In the genomic region with DNA sequence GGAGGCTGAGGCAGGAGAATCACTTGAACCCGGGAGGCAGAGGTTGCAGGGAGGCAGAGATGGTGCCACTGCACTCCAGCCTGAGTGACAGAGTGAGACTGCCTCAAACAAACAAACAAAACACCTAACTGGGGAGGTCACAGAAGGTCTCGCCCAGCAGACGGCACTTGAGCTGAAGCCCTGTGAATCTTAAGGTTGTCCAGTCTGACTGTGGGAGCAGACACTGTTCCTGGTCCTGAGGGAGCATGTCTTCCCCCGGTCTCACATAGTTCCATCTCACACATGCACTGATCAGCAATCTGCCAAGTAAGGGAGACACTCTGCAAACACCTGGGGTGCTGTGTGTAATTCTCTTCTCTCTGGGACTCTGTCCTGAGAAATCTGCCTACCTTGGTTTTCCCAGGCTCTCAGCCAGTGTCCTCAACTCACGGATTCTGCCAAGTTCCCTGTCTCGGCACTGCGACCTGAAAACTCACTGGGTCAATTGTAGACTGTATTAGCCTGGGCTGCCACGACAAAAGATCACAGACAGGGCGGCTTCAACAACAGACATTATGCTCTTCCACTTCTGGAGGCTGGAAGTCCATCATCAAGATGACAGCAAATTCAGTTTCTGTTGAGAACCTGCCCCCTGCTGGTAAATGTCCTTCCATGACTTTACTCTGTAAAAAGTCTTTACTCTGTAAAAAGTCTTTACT, we compare ENCODE assay signal across 9 cellular contexts.
DNase-seq lines count a peak whose midpoint lies in the region; ATAC-seq, FAIRE-seq and TF ChIP-seq lines count a peak whose summit lies in the region.
"Had no signal": no experiment of that assay in that cellular context is flagged by ENCODE, and none has a peak within 500 bp of the region (broad histone marks: within the 10 kb centered on the region; RNA-seq: fewer than 3 reads in every experiment).

No MANE protein-coding gene starts in this region.

- H3K9me3 Mint-ChIP-seq in stimulated activated effector memory CD8-positive, alpha-beta T cell treated with anti-CD3 and anti-CD28 coated beads, Interleukin-12 subunit alpha, Interleukin-12 subunit beta, amount 100 ng/mL, for 72 hours = no peaks in the 10 kb centered on the region

- H3K36me3 Mint-ChIP-seq in stimulated activated effector memory CD8-positive, alpha-beta T cell treated with anti-CD3 and anti-CD28 coated beads, Interleukin-12 subunit alpha, Interleukin-12 subunit beta, amount 100 ng/mL, for 72 hours = no peaks in the 10 kb centered on the region

- no peak overlapping the region for H3K4me3 ChIP-seq in fibroblast of mammary gland (ENCODE audit: control insufficient read depth, low read depth, low read length)
- H3K4me3 ChIP-seq: lung had no signal

- peak; percentile 66 for TF ChIP-seq CTCF in fibroblast of mammary gland (conservative IDR thresholded peaks at IDR 0.05; ENCODE audit: control insufficient read depth, insufficient read depth, low read depth, low read length)

- FAIRE-seq in HTR-8/SVneo (lab: Jason Lieb, UNC) = peak; percentile 92

- H3K4me1 Mint-ChIP-seq in stimulated activated effector memory CD8-positive, alpha-beta T cell treated with anti-CD3 and anti-CD28 coated beads, Interleukin-12 subunit alpha, Interleukin-12 subunit beta, amount 100 ng/mL, for 72 hours = no peaks in the 10 kb centered on the region

- H3K4me3 Mint-ChIP-seq in stimulated activated effector memory CD8-positive, alpha-beta T cell treated with anti-CD3 and anti-CD28 coated beads, Interleukin-12 subunit alpha, Interleukin-12 subunit beta, amount 100 ng/mL, for 72 hours = no peak overlapping the region

- DNase-seq in DMS53 (lab: John Stamatoyannopoulos, UW) = peak; percentile 61
- peak; percentile 68 for DNase-seq in HTR-8/SVneo (ENCODE audit: insufficient read length, low spot score)
- DNase-seq in fibroblast of mammary gland (ENCODE audit: low read depth) = peak; percentile 69
- no peak for DNase-seq in stimulated activated effector memory CD8-positive, alpha-beta T cell treated with anti-CD3 and anti-CD28 coated beads, Interleukin-12 subunit alpha, Interleukin-12 subunit beta, amount 100 ng/mL, for 72 hours (ENCODE audit: low spot score in 2 of 2)
- no peak for DNase-seq in iPS-NIHi7 (ENCODE audit: extremely low spot score)

- ATAC-seq in SK-N-SH treated with all-trans-retinoic acid at 6 μM for 48 hours (peak; percentile 86), HG02678 (IDR thresholded peaks at IDR 0.05; ENCODE audit: unreplicated experiment) (no peak), HG02852 (IDR thresholded peaks at IDR 0.05; ENCODE audit: unreplicated experiment) (no peak)
- ATAC-seq in stimulated activated effector memory CD8-positive, alpha-beta T cell treated with anti-CD3 and anti-CD28 coated beads, Interleukin-12 subunit alpha, Interleukin-12 subunit beta, amount 100 ng/mL, for 72 hours = no peak

- H3K27ac Mint-ChIP-seq in stimulated activated effector memory CD8-positive, alpha-beta T cell treated with anti-CD3 and anti-CD28 coated beads, Interleukin-12 subunit alpha, Interleukin-12 subunit beta, amount 100 ng/mL, for 72 hours = peak overlapping the region; percentile 18

TF ChIP-seq in SK-N-SH treated with all-trans-retinoic acid at 6 μM for 48 hours, 23 proteins besides CTCF, POLR2A, EP300 and RAD21:
- TF ChIP-seq, protein P1, sequence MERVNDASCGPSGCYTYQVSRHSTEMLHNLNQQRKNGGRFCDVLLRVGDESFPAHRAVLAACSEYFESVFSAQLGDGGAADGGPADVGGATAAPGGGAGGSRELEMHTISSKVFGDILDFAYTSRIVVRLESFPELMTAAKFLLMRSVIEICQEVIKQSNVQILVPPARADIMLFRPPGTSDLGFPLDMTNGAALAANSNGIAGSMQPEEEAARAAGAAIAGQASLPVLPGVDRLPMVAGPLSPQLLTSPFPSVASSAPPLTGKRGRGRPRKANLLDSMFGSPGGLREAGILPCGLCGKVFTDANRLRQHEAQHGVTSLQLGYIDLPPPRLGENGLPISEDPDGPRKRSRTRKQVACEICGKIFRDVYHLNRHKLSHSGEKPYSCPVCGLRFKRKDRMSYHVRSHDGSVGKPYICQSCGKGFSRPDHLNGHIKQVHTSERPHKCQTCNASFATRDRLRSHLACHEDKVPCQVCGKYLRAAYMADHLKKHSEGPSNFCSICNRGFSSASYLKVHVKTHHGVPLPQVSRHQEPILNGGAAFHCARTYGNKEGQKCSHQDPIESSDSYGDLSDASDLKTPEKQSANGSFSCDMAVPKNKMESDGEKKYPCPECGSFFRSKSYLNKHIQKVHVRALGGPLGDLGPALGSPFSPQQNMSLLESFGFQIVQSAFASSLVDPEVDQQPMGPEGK (CRISPR knock-in tag; IDR thresholded peaks at IDR 0.05; ENCODE audit: borderline replicate concordance) = no peak

Comparison
In these comparisons a context has a peak if more than half of its experiments do, and no peak if none do; other contexts are left out.
1. DNase-seq: peak in DMS53 (single experiment), HTR-8/SVneo (single experiment) and fibroblast of mammary gland (single experiment); none in stimulated activated effector memory CD8-positive, alpha-beta T cell treated with anti-CD3 and anti-CD28 coated beads, Interleukin-12 subunit alpha, Interleukin-12 subunit beta, amount 100 ng/mL, for 72 hours (0 of 2) and iPS-NIHi7 (single experiment).